2 cellular contexts compared by ENCODE assay signal in genomic region chr1:35555212-35555584, GRCh38.
TF ChIP-seq lines count a peak whose summit lies in the region.

No MANE protein-coding gene starts in this region.

TF ChIP-seq in GM23338, 12 proteins besides CTCF, POLR2A, EP300 and RAD21:
- TF ChIP-seq ZNF114 (CRISPR knock-in tag; IDR thresholded peaks at IDR 0.05) (no peak), ZNF462 (CRISPR knock-in tag; IDR thresholded peaks at IDR 0.05) (no peak), CREB1 (CRISPR knock-in tag; IDR thresholded peaks at IDR 0.05; ENCODE audit: low read depth) (no peak), EZH2phosphoT487 (IDR thresholded peaks at IDR 0.05; ENCODE audit: unreplicated experiment) (no peak), REST (IDR thresholded peaks at IDR 0.05; ENCODE audit: unreplicated experiment) (no peak), JUNB (IDR thresholded peaks at IDR 0.05; ENCODE audit: unreplicated experiment) (no peak), ETS1 (IDR thresholded peaks at IDR 0.05) (no peak), EZH2 (IDR thresholded peaks at IDR 0.05; ENCODE audit: low read depth, unreplicated experiment) (no peak)

TF ChIP-seq in GM12878, 131 proteins besides CTCF, POLR2A, EP300 and RAD21:
- TF ChIP-seq ZSCAN29 (IDR thresholded peaks at IDR 0.05) (no peak), SP1 (IDR thresholded peaks at IDR 0.05; ENCODE audit: low read depth, low read length) (no peak), MEF2B (IDR thresholded peaks at IDR 0.05; ENCODE audit: partially characterized antibody, poor library complexity, severe bottlenecking) (no peak), PAX5 (IDR thresholded peaks at IDR 0.05; ENCODE audit: borderline replicate concordance, low read depth, low read length) (no peak), ZZZ3 (IDR thresholded peaks at IDR 0.05; ENCODE audit: control insufficient read depth, insufficient read length, low read depth) (no peak), IRF3 (IDR thresholded peaks at IDR 0.05) (no peak), TCF12 (IDR thresholded peaks at IDR 0.05; ENCODE audit: low read depth, low read length) (no peak), NKRF (conservative IDR thresholded peaks at IDR 0.05) (no peak), ZNF24 (IDR thresholded peaks at IDR 0.05) (no peak), KDM1A (IDR thresholded peaks at IDR 0.05; ENCODE audit: borderline replicate concordance) (no peak), HDGF (IDR thresholded peaks at IDR 0.05) (no peak), SKIL (IDR thresholded peaks at IDR 0.05; ENCODE audit: low read depth, poor library complexity, severe bottlenecking) (no peak), SUZ12 (IDR thresholded peaks at IDR 0.05; ENCODE audit: unreplicated experiment) (no peak), ZNF207 (IDR thresholded peaks at IDR 0.05; ENCODE audit: borderline replicate concordance) (no peak), KLF5 (IDR thresholded peaks at IDR 0.05; ENCODE audit: partially characterized antibody) (no peak), ATF3 (IDR thresholded peaks at IDR 0.05; ENCODE audit: borderline replicate concordance, extremely low read depth, low read depth, low read length) (no peak), BCL3 (IDR thresholded peaks at IDR 0.05; ENCODE audit: borderline replicate concordance, insufficient read depth, low read depth, low read length, poor library complexity, severe bottlenecking) (no peak)
TF ChIP-seq in GM12878: peak in this region for 0.
